In genomic region chr3:187319699-187320302, GRCh38 we compare ENCODE assay signal across 8 cellular contexts. TPM values are rescaled to one million over a fixed set of nuclear protein-coding genes. Genes with fewer than 3 reads are reported as not detected.
DNase-seq lines count a peak whose midpoint lies in the region; ATAC-seq and TF ChIP-seq lines count a peak whose summit lies in the region.

No MANE protein-coding gene starts in this region.

- CTCF ChIA-PET in SK-N-SH (lab: Yijun Ruan, JAX) = interaction anchor here (0.7 to 7.8 kb wide), 33 partner anchors 10 to 400 kb away, joined by 3 to 192 read pairs (median 6); partner anchors contain the start of gene RPL39L

- H3K36me3 ChIP-seq in SK-N-SH (replicated peaks in 1 of 2; ENCODE audit: control insufficient read depth in 1 of 2, insufficient read depth in 2 of 2, low read length in 1 of 2) = no peaks in the 10 kb centered on the region
- H3K36me3 ChIP-seq in adrenal gland (replicated peaks in 1 of 2) = no peaks in the 10 kb centered on the region
- H3K36me3 ChIP-seq in right atrium auricular region = no peaks in the 10 kb centered on the region

- H3K4me3 ChIP-seq in Jurkat, Clone E6-1 (ENCODE audit: low read length) = no peak overlapping the region
- H3K4me3 ChIP-seq in SK-N-SH (ENCODE audit: low read depth in 2 of 2, low read length in 1 of 2) = peak overlapping the region in 1 of 2 experiments; percentile 48; a peak in 2 of 4 replicates
- no peak overlapping the region for H3K4me3 ChIP-seq in adrenal gland
- no peak overlapping the region for H3K4me3 ChIP-seq in right atrium auricular region

- POLR2A ChIA-PET in SK-N-SH (lab: Yijun Ruan, JAX) = no interaction called here

- intact Hi-C loops in adrenal gland (cut with DNase I) (loop anchor here (2.0 to 10.0 kb wide), 5 partner anchors 95 to 393 kb away; no protein-coding TSS in a partner anchor), sciatic nerve (cut with DNase I) (loop anchor here (5.0 kb wide), 1 partner anchor 358 kb away; no protein-coding TSS in a partner anchor)

- ATAC-seq in GM21423 (IDR thresholded peaks at IDR 0.05; ENCODE audit: unreplicated experiment) = peak; percentile 80
- ATAC-seq in sciatic nerve = peak; percentile 93

- H4K20me1 ChIP-seq in SK-N-SH (ENCODE audit: insufficient read depth) = no peaks in the 10 kb centered on the region

- no peaks in the 10 kb centered on the region for H3K9me3 ChIP-seq in SK-N-SH
- no peaks in the 10 kb centered on the region for H3K9me3 ChIP-seq in adrenal gland (replicated peaks in 1 of 3)
- H3K9me3 ChIP-seq in right atrium auricular region = no peaks in the 10 kb centered on the region

- H3K9me2 ChIP-seq in SK-N-SH = no peaks in the 10 kb centered on the region

- H3K9ac ChIP-seq in SK-N-SH = no peak overlapping the region

- TF ChIP-seq CTCF in SK-N-SH (IDR thresholded peaks at IDR 0.05) (peak; percentile 68), adrenal gland (IDR thresholded peaks at IDR 0.05) (peak; percentile 80 to 97 (median 94)), right atrium auricular region (IDR thresholded peaks at IDR 0.05) (peak; percentile 86 to 93)

- H3K27ac ChIP-seq in SK-N-SH (ENCODE audit: low read depth in 2 of 2, low read length in 1 of 2) = no peak overlapping the region
- no peak overlapping the region for H3K27ac ChIP-seq in adrenal gland
- H3K27ac ChIP-seq in right atrium auricular region = no peak overlapping the region

- DNase-seq in ELF-1 (ENCODE audit: low read depth, low spot score) (peak; percentile 89), SK-N-SH (peak; percentile 29), adrenal gland (peak; percentile 69 to 92 (median 78)), right atrium auricular region (ENCODE audit: low spot score) (peak; percentile 84), sciatic nerve (ENCODE audit: low spot score) (peak; percentile 83), NCI-H2029 (lab: John Stamatoyannopoulos, UW) (no peak)
- DNase-seq in Jurkat, Clone E6-1 (ENCODE audit: low read depth, low spot score) = peak; percentile 31

- 12% methylated on average over 5 of the region's 7 CpGs for WGBS in SK-N-SH (ENCODE audit: low lambda C conversion rate)
- WGBS in adrenal gland, 4 donors = 16 to 28% (median 23%) methylated on average over 7 of the region's 7 CpGs

- peak overlapping the region; percentile 70; the same call in 1 of the 2 replicates for H2AFZ ChIP-seq in SK-N-SH (ENCODE audit: low read depth)

- H3K4me1 ChIP-seq in SK-N-SH (ENCODE audit: control insufficient read depth in 1 of 2, insufficient read depth in 2 of 2, low read depth in 1 of 2, low read length in 1 of 2) (no peaks in the 10 kb centered on the region; a peak in 1 of 4 replicates), adrenal gland (replicated peaks in 1 of 2) (peaks cover 0 to 11% of the 10 kb centered on the region in 2 donors), right atrium auricular region (peaks cover 0 to 8% of the 10 kb centered on the region in 2 donors)

- H3F3A ChIP-seq in SK-N-SH (replicated peaks; ENCODE audit: insufficient read depth) = no peaks in the 10 kb centered on the region

- H3K79me2 ChIP-seq in SK-N-SH (ENCODE audit: insufficient read depth) = no peaks in the 10 kb centered on the region

- TF ChIP-seq EP300 in SK-N-SH (IDR thresholded peaks at IDR 0.05; ENCODE audit: borderline replicate concordance in 1 of 2, low read depth in 1 of 2, low read length in 1 of 2) = no peak

- H3K27me3 ChIP-seq in SK-N-SH (ENCODE audit: insufficient read depth) = peaks cover 21% of the 10 kb centered on the region; the same call in 1 of the 2 replicates
- peaks cover 7% of the 10 kb centered on the region for H3K27me3 ChIP-seq in adrenal gland
- no peaks in the 10 kb centered on the region for H3K27me3 ChIP-seq in right atrium auricular region

- TF ChIP-seq RAD21 in SK-N-SH (IDR thresholded peaks at IDR 0.05; ENCODE audit: low read length) = peak; percentile 51

- peak in 1 of 2 donors; percentile 19 for TF ChIP-seq POLR2A in adrenal gland (IDR thresholded peaks at IDR 0.05)

- peak overlapping the region; percentile 78 for H3K4me2 ChIP-seq in SK-N-SH

TF ChIP-seq in SK-N-SH, 30 proteins besides CTCF, POLR2A, EP300 and RAD21:
- no peak for TF ChIP-seq ZBTB33 (IDR thresholded peaks at IDR 0.05; ENCODE audit: borderline replicate concordance, low read depth)
- TF ChIP-seq SMC3 (IDR thresholded peaks at IDR 0.05; ENCODE audit: low read depth, low read length) = peak; percentile 30
- TF ChIP-seq RXRA (IDR thresholded peaks at IDR 0.05; ENCODE audit: borderline replicate concordance, low read depth) = no peak

RNA-seq across cellular contexts. Expression of gene MASP1, which starts 28.3 kb away (rescaled TPM):
- polyA plus RNA-seq in Jurkat, Clone E6-1 (2012; ENCODE audit: insufficient read depth, insufficient read length) = not detected
- polyA plus RNA-seq in SK-N-SH (2012; rRNA removed) (not detected in 2 replicates), adrenal gland (1 to 10 TPM in 2 of 3 donors, under 1 TPM in 1; 0.72 to 8.3 (median 4.4) TPM)
- not detected in 2 replicates for polyA plus RNA-seq in SK-N-SH (2012; cell fraction: cytosol; rRNA removed)
- polyA plus RNA-seq in SK-N-SH (2012; cell fraction: nucleus; rRNA removed) = not detected in 2 replicates
- total RNA-seq in adrenal gland (10 to 100 TPM in 2 of 8 donors, 1 to 10 TPM in 5, under 1 TPM in 1; 0.94 to 15.3 (median 4.8) TPM), right atrium auricular region (10 to 100 TPM; 26.2 to 27.6 TPM), sciatic nerve (6.3 TPM)

RNA-seq across cellular contexts. Expression of gene RTP4, which starts 48.4 kb away (rescaled TPM):
- polyA plus RNA-seq in Jurkat, Clone E6-1 (2012; ENCODE audit: insufficient read depth, insufficient read length) = not detected
- polyA plus RNA-seq in SK-N-SH (2012; rRNA removed) (0.16 TPM in 2 replicates), adrenal gland (1 to 10 TPM; 3.5 to 4.3 (median 3.6) TPM)
- 0.13 and 0.22 TPM in 2 replicates for polyA plus RNA-seq in SK-N-SH (2012; cell fraction: cytosol; rRNA removed)
- polyA plus RNA-seq in SK-N-SH (2012; cell fraction: nucleus; rRNA removed) = 0.08 and 0.12 TPM in 2 replicates
- total RNA-seq in adrenal gland (1 to 10 TPM; 1.0 to 6.7 (median 3.5) TPM), right atrium auricular region (1 to 10 TPM in 1 of 2 donors, under 1 TPM in 1; 0.59 to 1.0 TPM), sciatic nerve (2.1 TPM)
